ENCODE assay signal across 8 cellular contexts in the genomic region with DNA sequence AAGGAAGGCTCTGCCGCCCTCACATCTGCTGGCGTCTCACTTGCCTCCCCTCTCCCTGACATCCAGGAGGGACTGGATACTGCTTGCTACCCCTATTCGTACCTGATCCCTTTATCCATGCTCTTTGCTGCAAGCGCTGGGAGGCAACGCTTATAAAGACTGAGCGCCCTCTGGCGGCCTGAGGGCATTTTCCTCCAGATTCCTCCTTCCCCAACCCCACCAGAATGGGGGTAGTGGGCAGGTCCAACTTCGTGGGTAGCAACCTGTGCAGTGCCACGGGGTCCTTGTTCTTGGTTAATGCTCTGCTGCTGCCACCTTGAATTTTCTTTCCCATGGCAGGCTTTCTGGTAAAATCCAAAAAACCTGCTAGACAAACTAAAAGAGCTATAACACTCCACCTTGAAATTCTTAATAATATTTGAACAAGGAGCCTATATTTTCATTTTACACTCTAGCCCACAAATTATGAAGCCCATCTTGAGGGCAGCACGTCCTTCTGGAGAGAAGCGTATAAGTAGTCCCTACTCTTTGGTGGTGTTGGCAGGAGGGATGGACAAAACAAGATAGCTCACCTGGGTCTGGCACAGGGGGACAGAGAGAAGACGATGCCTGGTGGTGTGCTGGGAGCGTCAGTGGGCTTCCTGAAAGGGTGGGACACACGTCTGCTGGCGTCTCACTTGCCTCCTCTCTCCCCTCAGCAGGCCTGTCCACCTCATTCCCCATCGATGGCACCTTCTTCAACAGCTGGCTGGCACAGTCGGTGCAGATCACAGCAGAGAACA. TPM values are rescaled to one million over a fixed set of nuclear protein-coding genes. Genes with fewer than 3 reads are reported as not detected.
DNase-seq lines count a peak whose midpoint lies in the region; ATAC-seq, FAIRE-seq and TF ChIP-seq lines count a peak whose summit lies in the region.

No MANE protein-coding gene starts in this region.

- H3K27me3 ChIP-seq in IMR-90 (ENCODE audit: control insufficient read depth, insufficient read depth, low read length) = no peaks in the 10 kb centered on the region
- H3K27me3 ChIP-seq in naive thymus-derived CD4-positive, alpha-beta T cell (ENCODE audit: control insufficient read depth in 2 of 2, insufficient read depth in 2 of 2, low read length in 2 of 2) = no peaks in the 10 kb centered on the region

- no peak overlapping the region for H3K4me2 ChIP-seq in IMR-90 (ENCODE audit: low read depth, low read length)

- no peak for FAIRE-seq in D721Med (lab: Jason Lieb, UNC)

- no peak overlapping the region for H3K23ac ChIP-seq in IMR-90 (ENCODE audit: low read depth, low read length)

- DNase-seq in D721Med (ENCODE audit: insufficient read length, low spot score) = peak; percentile 91
- peak; percentile 75 for DNase-seq in IMR-90
- peak; percentile 80 for DNase-seq in OCI-M1 (lab: John Stamatoyannopoulos, UW)
- peak; percentile 74 for DNase-seq in activated T-cell treated with anti-CD3 and anti-CD28 coated beads for 1 hour (ENCODE audit: low read depth)
- peak; percentile 56 to 77 (median 69) for DNase-seq in naive thymus-derived CD4-positive, alpha-beta T cell
- peak; percentile 67 to 86 for DNase-seq in stimulated activated effector memory CD8-positive, alpha-beta T cell treated with anti-CD3 and anti-CD28 coated beads, Interleukin-12 subunit alpha, Interleukin-12 subunit beta, amount 100 ng/mL, for 72 hours (ENCODE audit: low spot score in 2 of 2)
- DNase-seq in cortex of kidney (lab: John Stamatoyannopoulos, UW) = no peak

- peak overlapping the region in 1 of 2 experiments; percentile 75; a peak in 1 of 4 replicates for H4K8ac ChIP-seq in IMR-90 (ENCODE audit: low read depth in 2 of 2, low read length in 2 of 2)

- TF ChIP-seq CTCF in D721Med (IDR thresholded peaks at IDR 0.05; ENCODE audit: insufficient read depth, missing control alignments) = peak; percentile 94
- peak; percentile 91 for TF ChIP-seq CTCF in IMR-90 (conservative IDR thresholded peaks at IDR 0.05; ENCODE audit: low read depth, low read length)

- peaks cover 0 to 2% (median 0%) of the 10 kb centered on the region in 11 donors for H3K9me3 Mint-ChIP-seq in naive thymus-derived CD4-positive, alpha-beta T cell
- no peaks in the 10 kb centered on the region for H3K9me3 Mint-ChIP-seq in stimulated activated effector memory CD8-positive, alpha-beta T cell treated with anti-CD3 and anti-CD28 coated beads, Interleukin-12 subunit alpha, Interleukin-12 subunit beta, amount 100 ng/mL, for 72 hours

- no peak overlapping the region for H3K4me3 Mint-ChIP-seq in naive thymus-derived CD4-positive, alpha-beta T cell
- no peak overlapping the region for H3K4me3 Mint-ChIP-seq in stimulated activated effector memory CD8-positive, alpha-beta T cell treated with anti-CD3 and anti-CD28 coated beads, Interleukin-12 subunit alpha, Interleukin-12 subunit beta, amount 100 ng/mL, for 72 hours

- CTCF ChIA-PET in IMR-90 (lab: Yijun Ruan, JAX) = interaction anchor here (0.6 to 1.3 kb wide), 6 partner anchors 10 to 274 kb away, joined by 3 to 6 read pairs (median 4); no protein-coding TSS in a partner anchor
- CTCF ChIA-PET in naive thymus-derived CD4-positive, alpha-beta T cell (lab: Charles Lee) = interaction anchor here (0.6 to 2.0 kb wide), 16 partner anchors 9 to 365 kb away, joined by 3 to 9 read pairs (median 4); a partner anchor contains a TSS

- 0 out of 2 replicates have a peak overlapping the region, but pooled peaks have one; percentile 17 for H3K56ac ChIP-seq in IMR-90 (ENCODE audit: extremely low read depth, insufficient read depth, low read length)

- H3K14ac ChIP-seq in IMR-90 (replicated peaks; ENCODE audit: low read depth, low read length) = no peak overlapping the region

- H4K20me1 ChIP-seq in IMR-90 (ENCODE audit: insufficient read depth, low read length) = no peaks in the 10 kb centered on the region; the same call in 1 of the 2 replicates

- peak overlapping the region; percentile 31 for H2BK5ac ChIP-seq in IMR-90 (ENCODE audit: low read depth, low read length, poor library complexity, severe bottlenecking)

- peak overlapping the region; percentile 75 for H2AFZ ChIP-seq in IMR-90 (replicated peaks; ENCODE audit: low read length, poor library complexity)

- POLR2A ChIA-PET in IMR-90 (lab: Charles Lee; ENCODE audit: unreplicated experiment) = interaction anchor here (0.6 kb wide), 2 partner anchors 49 to 59 kb away, joined by 3 to 7 read pairs; no protein-coding TSS in a partner anchor
- POLR2A ChIA-PET in naive thymus-derived CD4-positive, alpha-beta T cell (lab: Charles Lee) = interaction anchor here (0.9 to 1.5 kb wide), 3 partner anchors 50 to 206 kb away, joined by 4 to 5 read pairs (median 4); a partner anchor contains a TSS

- no peak overlapping the region for H4K91ac ChIP-seq in IMR-90 (ENCODE audit: insufficient read depth, low read depth, low read length)

- H3K4me3 ChIP-seq in IMR-90 (ENCODE audit: insufficient read depth, low read depth, low read length) = no peak overlapping the region
- no peak overlapping the region for H3K4me3 ChIP-seq in naive thymus-derived CD4-positive, alpha-beta T cell (ENCODE audit: low read length)

- H3K4me1 ChIP-seq in IMR-90 (ENCODE audit: control insufficient read depth, insufficient read depth, low read length) = peaks cover 8% of the 10 kb centered on the region
- H3K4me1 ChIP-seq in naive thymus-derived CD4-positive, alpha-beta T cell (ENCODE audit: control insufficient read depth in 2 of 2, insufficient read depth in 2 of 2, low read length in 2 of 2) = no peaks in the 10 kb centered on the region

- no peak overlapping the region for H2BK15ac ChIP-seq in IMR-90 (ENCODE audit: low read depth, low read length)

- peak overlapping the region in 8 of 9 donors; percentile 2 to 78 (median 63) for H3K27ac Mint-ChIP-seq in naive thymus-derived CD4-positive, alpha-beta T cell
- peak overlapping the region; percentile 69 for H3K27ac Mint-ChIP-seq in stimulated activated effector memory CD8-positive, alpha-beta T cell treated with anti-CD3 and anti-CD28 coated beads, Interleukin-12 subunit alpha, Interleukin-12 subunit beta, amount 100 ng/mL, for 72 hours

- no peak overlapping the region for H3K9ac ChIP-seq in IMR-90 (ENCODE audit: low read depth, low read length)

- in situ Hi-C loops in IMR-90 (cut with MboI; ENCODE audit: low sequenced_read_pairs) = no loop called here

- no peak overlapping the region for H4K5ac ChIP-seq in IMR-90 (ENCODE audit: low read depth, low read length)

- peaks cover 3 to 36% (median 13%) of the 10 kb centered on the region in 5 donors for H3K36me3 Mint-ChIP-seq in naive thymus-derived CD4-positive, alpha-beta T cell
- H3K36me3 Mint-ChIP-seq in stimulated activated effector memory CD8-positive, alpha-beta T cell treated with anti-CD3 and anti-CD28 coated beads, Interleukin-12 subunit alpha, Interleukin-12 subunit beta, amount 100 ng/mL, for 72 hours = peaks cover 77% of the 10 kb centered on the region

- H2AK9ac ChIP-seq in IMR-90 (replicated peaks; ENCODE audit: low read depth, low read length, poor library complexity) = no peak overlapping the region

- dilution Hi-C loops in IMR-90 (cut with HindIII; ENCODE audit: low sequenced_read_pairs, unreplicated experiment) = no loop called here

- no peaks in the 10 kb centered on the region for H3K27me3 Mint-ChIP-seq in naive thymus-derived CD4-positive, alpha-beta T cell

- 0 out of 2 replicates have a peak, but pooled peaks have one; percentile 26 for TF ChIP-seq POLR2A in IMR-90 (IDR thresholded peaks at IDR 0.05; ENCODE audit: low read depth, low read length)

- peak overlapping the region; percentile 52; the same call in 1 of the 2 replicates for H2BK20ac ChIP-seq in IMR-90 (ENCODE audit: low read depth, low read length)

- H2AK5ac ChIP-seq in IMR-90 (ENCODE audit: low read depth, low read length) = peak overlapping the region; percentile 93; the same call in 1 of the 2 replicates

- peaks cover 0 to 25% (median 13%) of the 10 kb centered on the region in 7 donors for H3K4me1 Mint-ChIP-seq in naive thymus-derived CD4-positive, alpha-beta T cell
- H3K4me1 Mint-ChIP-seq in stimulated activated effector memory CD8-positive, alpha-beta T cell treated with anti-CD3 and anti-CD28 coated beads, Interleukin-12 subunit alpha, Interleukin-12 subunit beta, amount 100 ng/mL, for 72 hours = peaks cover 31% of the 10 kb centered on the region

- no peak overlapping the region for H3K27ac ChIP-seq in IMR-90 (ENCODE audit: insufficient read depth, low read length)
- peak overlapping the region; percentile 44 for H3K27ac ChIP-seq in naive thymus-derived CD4-positive, alpha-beta T cell (ENCODE audit: low read depth, low read length)

- TF ChIP-seq RAD21 in IMR-90 (IDR thresholded peaks at IDR 0.05; ENCODE audit: low read length) = peak; percentile 92

- ATAC-seq in IMR-90 (ENCODE audit: low read depth) (peak; percentile 67), esophagus mucosa (peak; percentile 52)
- peak; percentile 80 for ATAC-seq in naive thymus-derived CD4-positive, alpha-beta T cell
- ATAC-seq in stimulated activated effector memory CD8-positive, alpha-beta T cell treated with anti-CD3 and anti-CD28 coated beads, Interleukin-12 subunit alpha, Interleukin-12 subunit beta, amount 100 ng/mL, for 72 hours = peak; percentile 68

- WGBS in IMR-90 (ENCODE audit: extremely low coverage in 2 of 2, insufficient read length in 1 of 2), 2 experiments = 94% methylated on average over 2 of the region's 17 CpGs; no CpG with 5 or more reads in 1 of the 2 experiments

- no peaks in the 10 kb centered on the region for H3K9me3 ChIP-seq in IMR-90 (ENCODE audit: control insufficient read depth, insufficient read depth, low read length)
- no peaks in the 10 kb centered on the region for H3K9me3 ChIP-seq in naive thymus-derived CD4-positive, alpha-beta T cell (ENCODE audit: control insufficient read depth in 2 of 3, low read length in 3 of 3)

- H3K4ac ChIP-seq in IMR-90 (ENCODE audit: low read depth, low read length) = peak overlapping the region; percentile 72; the same call in 1 of the 2 replicates

- H3K79me1 ChIP-seq in IMR-90 (ENCODE audit: low read depth in 1 of 2, low read length in 2 of 2) = peaks cover 0 to 20% of the 10 kb centered on the region in 2 experiments; a peak in 2 of 4 replicates

- intact Hi-C loops in IMR-90 (cut with micrococcal nuclease) = loop anchor here (1.0 kb wide), 3 partner anchors 51 to 207 kb away; a partner anchor contains a TSS
- intact Hi-C loops in naive thymus-derived CD4-positive, alpha-beta T cell (cut with micrococcal nuclease) = loop anchor here (1.0 to 2.0 kb wide), 6 partner anchors 51 to 275 kb away; no protein-coding TSS in a partner anchor

- H3K9me1 ChIP-seq in IMR-90 (ENCODE audit: insufficient read depth, low read length) = peaks cover 13% of the 10 kb centered on the region

- H2BK120ac ChIP-seq in IMR-90 (ENCODE audit: low read depth, low read length) = peak overlapping the region; percentile 69; the same call in 1 of the 2 replicates

- BruUV-seq in IMR-90 (replicated peaks; lab: Mats Ljungman, UMichigan) = no TSS peak

- H3K36me3 ChIP-seq in IMR-90 (ENCODE audit: control insufficient read depth, insufficient read depth, low read length) = peaks cover 61% of the 10 kb centered on the region
- H3K36me3 ChIP-seq in naive thymus-derived CD4-positive, alpha-beta T cell (ENCODE audit: control insufficient read depth in 2 of 3, insufficient read depth in 3 of 3, low read length in 3 of 3) = peaks cover 13 to 93% (median 34%) of the 10 kb centered on the region in 3 experiments

- H3K18ac ChIP-seq in IMR-90 (ENCODE audit: low read depth, low read length) = no peak overlapping the region

RNA-seq across cellular contexts. Expression of a gene that starts 52.5 kb away (rescaled TPM):
- total RNA-seq in IMR-90 (2012; rRNA removed) (13.9 and 14.9 TPM in 2 replicates), esophagus mucosa (12.9 TPM)
- 13.3 and 16.7 TPM in 2 replicates for polyA plus RNA-seq in IMR-90 (2012; rRNA removed)
- 10.0 and 16.8 TPM in 2 replicates for polyA plus RNA-seq in IMR-90 (2012; cell fraction: cytosol; rRNA removed)
- 19.0 and 26.8 TPM in 2 replicates for polyA plus RNA-seq in IMR-90 (2012; cell fraction: nucleus; rRNA removed; ENCODE audit: low replicate concordance)
- 100 to 1,000 TPM in 4 of 5 experiments, 10 to 100 TPM in 1; 99.0 to 271 (median 153) TPM for total RNA-seq in naive thymus-derived CD4-positive, alpha-beta T cell
- polyA plus RNA-seq in naive thymus-derived CD4-positive, alpha-beta T cell = 10 to 100 TPM; 29.8 to 55.7 TPM

RNA-seq across cellular contexts. Expression of a gene that starts 54.6 kb away (rescaled TPM):
- total RNA-seq in IMR-90 (2012; rRNA removed) (66.0 and 164 TPM in 2 replicates), esophagus mucosa (54.6 TPM)
- 40.2 and 44.6 TPM in 2 replicates for polyA plus RNA-seq in IMR-90 (2012; rRNA removed)
- 4.3 and 7.1 TPM in 2 replicates for polyA plus RNA-seq in IMR-90 (2012; cell fraction: cytosol; rRNA removed)
- polyA plus RNA-seq in IMR-90 (2012; cell fraction: nucleus; rRNA removed; ENCODE audit: low replicate concordance) = 4.4 and 10.6 TPM in 2 replicates
- total RNA-seq in naive thymus-derived CD4-positive, alpha-beta T cell = 10 to 100 TPM; 34.6 to 50.0 (median 40.9) TPM
- polyA plus RNA-seq in naive thymus-derived CD4-positive, alpha-beta T cell = 10 to 100 TPM; 30.2 to 35.4 TPM
